11 cellular contexts compared by ENCODE assay signal in the genomic region with DNA sequence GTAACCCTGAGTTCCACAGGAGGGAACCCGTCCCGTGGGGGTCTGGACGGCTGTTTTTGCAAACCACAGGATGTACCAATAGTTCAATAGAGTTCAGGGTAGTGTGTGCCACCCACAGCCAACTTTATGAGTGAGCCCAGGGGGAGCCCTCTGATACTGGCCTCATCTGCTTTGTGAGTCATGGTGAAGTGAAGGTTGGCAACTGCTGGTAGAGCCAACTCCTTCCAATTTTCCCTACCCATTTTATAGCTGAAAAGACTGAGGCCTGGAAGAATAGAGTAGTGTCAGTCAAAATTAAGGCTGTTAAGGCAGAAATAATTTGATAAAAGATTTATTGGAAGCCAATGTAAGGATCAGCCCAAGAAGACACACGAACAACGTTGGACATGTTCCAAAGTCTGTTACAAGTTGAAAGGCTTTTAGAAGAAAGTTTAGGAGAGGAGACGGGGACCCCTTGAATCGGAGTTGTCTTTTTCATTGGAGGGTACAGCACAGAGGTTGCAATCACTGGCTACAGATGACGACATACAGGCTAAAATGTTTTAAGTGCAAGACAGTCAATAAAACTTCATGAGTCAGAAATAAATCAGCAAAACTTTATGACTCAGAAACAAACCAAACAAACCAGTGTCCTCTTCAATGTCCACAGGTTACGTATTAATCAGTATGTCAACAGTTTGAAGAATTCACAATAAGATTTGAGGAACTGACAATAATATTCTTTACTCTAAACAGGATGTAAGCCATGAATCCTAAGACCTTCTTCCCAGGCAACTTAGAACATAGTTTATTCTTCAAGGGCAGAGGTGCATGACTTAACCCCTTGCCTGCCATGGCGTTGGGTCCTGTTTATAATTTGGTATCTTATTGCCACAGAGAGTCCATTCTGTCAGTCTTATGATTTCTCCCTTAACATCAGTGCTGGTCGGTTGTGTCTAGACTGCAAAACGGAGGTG.
A peak's percentile ranks its signal among the peaks of the same experiment; 100 is the strongest.
DNase-seq lines count a peak whose midpoint lies in the region; ATAC-seq, FAIRE-seq and TF ChIP-seq lines count a peak whose summit lies in the region.
"Had no signal": no experiment of that assay in that cellular context is flagged by ENCODE, and none has a peak within 500 bp of the region (broad histone marks: within the 10 kb centered on the region; RNA-seq: fewer than 3 reads in every experiment).

No MANE protein-coding gene starts in this region.

- H3K9ac ChIP-seq in GM12878 (ENCODE audit: control insufficient read depth, insufficient read depth, low read length): no peak overlapping the region

- no peak for TF ChIP-seq POLR2A in GM12878 (IDR thresholded peaks at IDR 0.05; ENCODE audit: low read depth, low read length)

- no TSS peak for BruUV-seq in GM12878 (replicated peaks; lab: Mats Ljungman, UMichigan)

- SMC1A ChIA-PET in GM12878 (lab: Charles Lee; ENCODE audit: uncharacterized antibody, unreplicated experiment): no interaction called here

- no peaks in the 10 kb centered on the region for H3K79me2 ChIP-seq in GM12878 (ENCODE audit: control insufficient read depth, insufficient read depth, low read length)

- no peak for TF ChIP-seq CTCF in AG09309 (IDR thresholded peaks at IDR 0.05; ENCODE audit: control insufficient read depth, insufficient read depth, low read depth, low read length, missing control alignments)
- no peak for TF ChIP-seq CTCF in GM12878 (IDR thresholded peaks at IDR 0.05 in 2 of 3, conservative IDR thresholded peaks at IDR 0.05 in 1 of 3; ENCODE audit: control insufficient read depth in 2 of 3, extremely low read depth in 1 of 3, insufficient read depth in 1 of 3, low read depth in 3 of 3, low read length in 3 of 3)
- TF ChIP-seq CTCF in WERI-Rb-1 (IDR thresholded peaks at IDR 0.05; ENCODE audit: low read depth, low read length): no peak
- no peak for TF ChIP-seq CTCF in dorsolateral prefrontal cortex (IDR thresholded peaks at IDR 0.05 in 54 of 56, conservative IDR thresholded peaks at IDR 0.05 in 2 of 56; ENCODE audit: low read depth in 1 of 56, partially characterized antibody in 56 of 56)

- H3K4me2 ChIP-seq in GM12878 (ENCODE audit: control insufficient read depth, insufficient read depth): no peak overlapping the region

- TF ChIP-seq EP300 in GM12878 (IDR thresholded peaks at IDR 0.05; ENCODE audit: borderline replicate concordance in 1 of 2, control insufficient read depth in 1 of 2, low read depth in 2 of 2, low read length in 2 of 2): no peak

- TF ChIP-seq RAD21 in GM12878 (IDR thresholded peaks at IDR 0.05; ENCODE audit: insufficient read depth, low read depth, low read length): no peak

- RAD21 ChIA-PET in GM12878 (lab: Charles Lee; ENCODE audit: unreplicated experiment): interaction anchor here (1.6 kb wide), 1 partner anchor 409 kb away, joined by 3 read pairs; no protein-coding TSS in a partner anchor

- POLR2A ChIA-PET in GM12878 (lab: Charles Lee): no interaction called here

- CTCF ChIA-PET in GM12878 (lab: Yijun Ruan, JAX): no interaction called here

- H2AFZ ChIP-seq in GM12878 (ENCODE audit: control insufficient read depth, low read depth, low read length): no peak overlapping the region

- H3K4me3 ChIP-seq in AG09309 (ENCODE audit: control insufficient read depth, low read depth, low read length) (no peak overlapping the region), GM12878 (no peak overlapping the region), WERI-Rb-1 (ENCODE audit: low read depth, low read length) (no peak overlapping the region), dorsolateral prefrontal cortex (no peak overlapping the region)

- H3K27ac ChIP-seq in GM12878 (ENCODE audit: control insufficient read depth, insufficient read depth) (no peak overlapping the region), WERI-Rb-1 (no peak overlapping the region), dorsolateral prefrontal cortex (no peak overlapping the region)

- 26% methylated on average over 12 of the region's 12 CpGs for WGBS in GM12878 (ENCODE audit: insufficient coverage, insufficient replicate concordance, low lambda C conversion rate, missing lambda C conversion rate)

- intact Hi-C loops in GM12878 (cut with micrococcal nuclease; ENCODE audit: unreplicated experiment) (no loop called here), head of caudate nucleus (cut with DNase I) (loop anchor here (10.0 kb wide), 1 partner anchor 407 kb away; no protein-coding TSS in a partner anchor), dorsolateral prefrontal cortex (cut with DNase I) (loop anchor here in 1 of 2 donors (10.0 kb wide), 1 partner anchor 407 kb away; no protein-coding TSS in a partner anchor)

- in situ Hi-C loops in GM12878 (cut with MboI): loop anchor here (5.0 kb wide), 2 partner anchors 55 to 410 kb away; no protein-coding TSS in a partner anchor

- H3K27me3 ChIP-seq in GM12878 (replicated peaks in 1 of 2; ENCODE audit: control insufficient read depth in 2 of 2, insufficient read depth in 2 of 2, low read length in 1 of 2) (no peaks in the 10 kb centered on the region; a peak in 1 of 4 replicates), WERI-Rb-1 (ENCODE audit: insufficient read depth, low read depth, severe bottlenecking) (no peaks in the 10 kb centered on the region), dorsolateral prefrontal cortex (no peaks in the 10 kb centered on the region)

- H4K20me1 ChIP-seq in GM12878 (ENCODE audit: control insufficient read depth, insufficient read depth): no peaks in the 10 kb centered on the region; the same call in 1 of the 2 replicates

- FAIRE-seq in GM12878 (lab: Jason Lieb, UNC): no peak
- FAIRE-seq: D721Med, GM19239 had no signal

- H3K36me3 ChIP-seq in GM12878 (ENCODE audit: control insufficient read depth in 2 of 2, insufficient read depth in 2 of 2, low read length in 1 of 2): no peaks in the 10 kb centered on the region
- H3K36me3 ChIP-seq in WERI-Rb-1: no peaks in the 10 kb centered on the region

- no peaks in the 10 kb centered on the region for H3K4me1 ChIP-seq in GM12878 (ENCODE audit: control insufficient read depth, insufficient read depth, low read length)

- ATAC-seq in GM12878: no peak; the same call in 1 of the 3 replicates

- H3K9me3 ChIP-seq in GM12878 (replicated peaks; ENCODE audit: control insufficient read depth, insufficient read depth, low read length) (no peaks in the 10 kb centered on the region; the same call in 2 of the 3 replicates), WERI-Rb-1 (ENCODE audit: severe bottlenecking) (no peaks in the 10 kb centered on the region)

- DNase-seq in AG09309 (ENCODE audit: low read depth) (peak; percentile 78), HuH-7 (ENCODE audit: low spot score) (peak; percentile 47), GM12878 (ENCODE audit: low read depth, low spot score) (no peak), left kidney (ENCODE audit: low read depth, low spot score) (peak; percentile 77), head of caudate nucleus (no peak), mesenteric fat pad (ENCODE audit: low spot score) (no peak), WERI-Rb-1 (no peak), dorsolateral prefrontal cortex (no peak)
- DNase-seq: activated B cell treated with CpG ODN at 0.5 μM for 24 hours had no signal

TF ChIP-seq in GM12878, 131 proteins besides CTCF, POLR2A, EP300 and RAD21 (continues in another document):
- TF ChIP-seq EZH2 (IDR thresholded peaks at IDR 0.05; ENCODE audit: borderline replicate concordance, control insufficient read depth, low read depth, low read length): no peak
- TF ChIP-seq, protein P1, sequence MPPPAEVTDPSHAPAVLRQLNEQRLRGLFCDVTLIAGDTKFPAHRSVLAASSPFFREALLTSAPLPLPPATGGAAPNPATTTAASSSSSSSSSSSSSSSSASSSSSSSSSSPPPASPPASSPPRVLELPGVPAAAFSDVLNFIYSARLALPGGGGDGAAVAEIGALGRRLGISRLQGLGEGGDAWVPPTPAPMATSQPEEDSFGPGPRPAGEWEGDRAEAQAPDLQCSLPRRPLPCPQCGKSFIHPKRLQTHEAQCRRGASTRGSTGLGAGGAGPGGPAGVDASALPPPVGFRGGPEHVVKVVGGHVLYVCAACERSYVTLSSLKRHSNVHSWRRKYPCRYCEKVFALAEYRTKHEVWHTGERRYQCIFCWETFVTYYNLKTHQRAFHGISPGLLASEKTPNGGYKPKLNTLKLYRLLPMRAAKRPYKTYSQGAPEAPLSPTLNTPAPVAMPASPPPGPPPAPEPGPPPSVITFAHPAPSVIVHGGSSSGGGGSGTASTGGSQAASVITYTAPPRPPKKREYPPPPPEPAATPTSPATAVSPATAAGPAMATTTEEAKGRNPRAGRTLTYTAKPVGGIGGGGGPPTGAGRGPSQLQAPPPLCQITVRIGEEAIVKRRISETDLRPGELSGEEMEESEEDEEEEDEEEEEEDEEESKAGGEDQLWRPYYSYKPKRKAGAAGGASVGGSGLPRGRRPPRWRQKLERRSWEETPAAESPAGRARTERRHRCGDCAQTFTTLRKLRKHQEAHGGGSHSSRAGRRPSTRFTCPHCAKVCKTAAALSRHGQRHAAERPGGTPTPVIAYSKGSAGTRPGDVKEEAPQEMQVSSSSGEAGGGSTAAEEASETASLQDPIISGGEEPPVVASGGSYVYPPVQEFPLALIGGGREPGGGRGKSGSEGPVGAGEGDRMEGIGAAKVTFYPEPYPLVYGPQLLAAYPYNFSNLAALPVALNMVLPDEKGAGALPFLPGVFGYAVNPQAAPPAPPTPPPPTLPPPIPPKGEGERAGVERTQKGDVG (CRISPR knock-in tag; IDR thresholded peaks at IDR 0.05): no peak
- no peak for TF ChIP-seq POLR2AphosphoS2 (IDR thresholded peaks at IDR 0.05; ENCODE audit: low read depth, low read length)
- no peak for TF ChIP-seq POLR2AphosphoS5 (IDR thresholded peaks at IDR 0.05; ENCODE audit: low read length)
- TF ChIP-seq CREB1 (IDR thresholded peaks at IDR 0.05; ENCODE audit: low read depth): peak; percentile 40; the same call in 1 of the 2 replicates

Comparison
In these comparisons a context has a peak if more than half of its experiments do, and no peak if none do; other contexts are left out.
1. DNase-seq: peak in AG09309 (single experiment), HuH-7 (single experiment) and left kidney (single experiment); none in GM12878 (single experiment), head of caudate nucleus (0 of 42), mesenteric fat pad (single experiment), WERI-Rb-1 (single experiment) and dorsolateral prefrontal cortex (0 of 10).